ENCODE assay signal across 1 cellular context in the genomic region with DNA sequence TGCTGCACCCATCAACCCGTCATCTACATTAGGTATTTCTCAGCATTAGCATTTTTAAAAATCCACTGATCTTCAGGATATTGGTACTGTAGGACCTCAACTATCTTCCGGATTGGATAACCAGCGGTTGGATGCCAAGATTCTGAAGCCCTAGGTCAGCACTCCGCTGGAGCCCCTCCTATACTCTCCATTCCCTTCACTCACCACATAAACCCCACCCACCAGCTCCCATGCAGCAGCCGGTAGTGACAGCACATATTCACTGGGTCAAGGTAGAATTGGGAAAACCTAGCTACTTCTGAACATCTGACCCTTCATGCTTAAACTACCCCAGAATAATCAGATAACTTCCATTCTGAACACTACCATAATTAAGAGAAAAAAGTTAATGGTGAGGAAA.
TF ChIP-seq lines count a peak whose summit lies in the region.

No MANE protein-coding gene starts in this region.

TF ChIP-seq in WTC11, 78 proteins besides CTCF, POLR2A, EP300 and RAD21 (continued from another document):
- no peak for TF ChIP-seq ARID4B (CRISPR knock-in tag; IDR thresholded peaks at IDR 0.05; ENCODE audit: borderline replicate concordance)
- no peak for TF ChIP-seq CBFB (CRISPR knock-in tag; IDR thresholded peaks at IDR 0.05; ENCODE audit: low read depth)
